ENCODE assay signal across 17 cellular contexts in the genomic region with DNA sequence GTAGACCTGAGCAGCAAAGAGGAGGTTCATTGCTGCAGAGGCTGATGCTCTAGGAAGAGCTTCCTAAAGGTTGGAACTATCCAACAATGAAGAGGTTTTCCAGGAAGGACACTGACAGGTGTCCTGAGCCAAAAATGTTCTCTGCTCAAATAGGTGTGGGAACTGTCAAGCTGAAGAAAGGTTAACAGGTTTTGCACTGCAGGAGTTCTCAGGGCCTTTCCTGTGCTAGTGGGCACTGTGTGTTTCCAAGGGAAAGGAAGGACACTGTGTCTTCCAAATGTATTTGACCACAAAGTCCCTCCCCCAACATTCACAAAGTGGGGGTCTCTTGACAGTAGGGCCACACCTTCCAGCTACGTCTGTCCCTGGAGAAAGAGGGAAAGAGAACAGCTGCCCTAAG. TPM values are rescaled to one million over a fixed set of nuclear protein-coding genes. Genes with fewer than 3 reads are reported as not detected.
DNase-seq lines count a peak whose midpoint lies in the region; ATAC-seq and TF ChIP-seq lines count a peak whose summit lies in the region.
"Had no signal": no experiment of that assay in that cellular context is flagged by ENCODE, and none has a peak within 500 bp of the region (broad histone marks: within the 10 kb centered on the region; RNA-seq: fewer than 3 reads in every experiment).

No MANE protein-coding gene starts in this region.

- H3K4me3 ChIP-seq in left ventricle myocardium inferior (no peak overlapping the region), heart left ventricle (no peak overlapping the region), gastroesophageal sphincter (peak overlapping the region in 1 of 2 donors; percentile 77), skeletal muscle tissue (ENCODE audit: low read length in 3 of 3) (peak overlapping the region in 2 of 3 donors; percentile 42 to 44), body of pancreas (no peak overlapping the region)
- H3K4me3 ChIP-seq: testis had no signal

- DNase-seq in left ventricle myocardium inferior = no peak
- DNase-seq in heart left ventricle = no peak
- DNase-seq in body of pancreas = no peak
- DNase-seq in SW 1271 (lab: John Stamatoyannopoulos, UW) = no peak
- no peak for DNase-seq in iPS-NIHi7 (ENCODE audit: extremely low spot score)
- DNase-seq: 8988T; activated CD4-positive, alpha-beta T cell treated with anti-CD3 and anti-CD28 coated beads, Interleukin-2, amount 10 ng/mL, durations not matched to agents 7 days and 5 days; effector memory CD8-positive, alpha-beta T cell; heart right ventricle; naive thymus-derived CD4-positive, alpha-beta T cell; NCI-H1105 treated with DMSO at 0.1 percent for 48 hours; NCI-H526; stimulated activated CD4-positive, alpha-beta T cell treated with anti-CD3 and anti-CD28 coated beads, Interleukin-4, amount 100 ng/mL, for 24 hours; testis had no signal

- H3K27ac ChIP-seq in left ventricle myocardium inferior (replicated peaks) (peak overlapping the region; percentile 99), heart left ventricle (peak overlapping the region in 1 of 12 donors; percentile 98), gastroesophageal sphincter (peak overlapping the region in 3 of 4 donors; percentile 95 to 100 (median 97)), skeletal muscle tissue (ENCODE audit: low read depth, low read length) (peak overlapping the region; percentile 82), body of pancreas (no peak overlapping the region)
- H3K27ac ChIP-seq: testis had no signal

- no peaks in the 10 kb centered on the region for H3K9me3 ChIP-seq in left ventricle myocardium inferior (replicated peaks)
- no peaks in the 10 kb centered on the region for H3K9me3 ChIP-seq in heart left ventricle
- H3K9me3 ChIP-seq in gastroesophageal sphincter = no peaks in the 10 kb centered on the region
- H3K9me3 ChIP-seq in skeletal muscle tissue (ENCODE audit: control insufficient read depth in 3 of 3, low read length in 3 of 3) = no peaks in the 10 kb centered on the region
- no peaks in the 10 kb centered on the region for H3K9me3 ChIP-seq in body of pancreas
- H3K9me3 ChIP-seq: heart right ventricle, testis had no signal

- H3K4me1 ChIP-seq in left ventricle myocardium inferior = peaks cover 93% of the 10 kb centered on the region
- peaks cover 18 to 85% (median 72%) of the 10 kb centered on the region in 12 donors for H3K4me1 ChIP-seq in heart left ventricle
- H3K4me1 ChIP-seq in gastroesophageal sphincter = peaks cover 0 to 87% (median 67%) of the 10 kb centered on the region in 3 donors
- H3K4me1 ChIP-seq in skeletal muscle tissue (ENCODE audit: control insufficient read depth in 3 of 3, insufficient read depth in 3 of 3, low read length in 3 of 3) = peaks cover 80 to 84% (median 81%) of the 10 kb centered on the region in 3 donors
- H3K4me1 ChIP-seq in body of pancreas = peaks cover 31% of the 10 kb centered on the region

- H3K36me3 ChIP-seq in left ventricle myocardium inferior (peaks cover 5% of the 10 kb centered on the region), heart left ventricle (peaks cover 0 to 16% (median 8%) of the 10 kb centered on the region in 9 donors), gastroesophageal sphincter (peaks cover 0 to 5% of the 10 kb centered on the region in 2 donors), skeletal muscle tissue (ENCODE audit: control insufficient read depth in 3 of 3, insufficient read depth in 3 of 3, low read length in 3 of 3) (peaks cover 3 to 12% (median 6%) of the 10 kb centered on the region in 3 donors), body of pancreas (replicated peaks in 1 of 2; ENCODE audit: insufficient read depth in 1 of 2, low read depth in 2 of 2) (no peaks in the 10 kb centered on the region)

- no peak overlapping the region for H3K9ac ChIP-seq in skeletal muscle tissue (ENCODE audit: low read depth in 1 of 3, low read length in 3 of 3)

- ATAC-seq in heart left ventricle = no peak
- no peak for ATAC-seq in gastroesophageal sphincter
- ATAC-seq in body of pancreas = no peak
- ATAC-seq in HG03460 (IDR thresholded peaks at IDR 0.05; ENCODE audit: unreplicated experiment) = no peak
- ATAC-seq: effector memory CD8-positive, alpha-beta T cell; naive thymus-derived CD4-positive, alpha-beta T cell had no signal

- intact Hi-C loops in left ventricle myocardium inferior (cut with micrococcal nuclease) = no loop called here
- intact Hi-C loops in heart left ventricle (cut with DNase I) = loop anchor here in 5 of 10 donors (5.0 to 10.0 kb wide), 3 partner anchors 34 to 57 kb away; no protein-coding TSS in a partner anchor
- intact Hi-C loops in body of pancreas (cut with DNase I) = no loop called here

- TF ChIP-seq EP300 in gastroesophageal sphincter (IDR thresholded peaks at IDR 0.05) = no peak

- H3K27me3 ChIP-seq in left ventricle myocardium inferior (ENCODE audit: low read depth) (no peaks in the 10 kb centered on the region), heart left ventricle (no peaks in the 10 kb centered on the region), gastroesophageal sphincter (no peaks in the 10 kb centered on the region), skeletal muscle tissue (ENCODE audit: control insufficient read depth in 3 of 3, insufficient read depth in 3 of 3, low read length in 3 of 3) (no peaks in the 10 kb centered on the region), body of pancreas (no peaks in the 10 kb centered on the region)
- H3K27me3 ChIP-seq: heart right ventricle, testis had no signal

- TF ChIP-seq CTCF in left ventricle myocardium inferior (IDR thresholded peaks at IDR 0.05; ENCODE audit: borderline replicate concordance) = no peak
- TF ChIP-seq CTCF in heart left ventricle (IDR thresholded peaks at IDR 0.05) = no peak
- TF ChIP-seq CTCF in gastroesophageal sphincter (IDR thresholded peaks at IDR 0.05) = no peak
- TF ChIP-seq CTCF in body of pancreas (IDR thresholded peaks at IDR 0.05) = no peak

- WGBS in heart left ventricle, 4 donors = 0 to 63% (median 20%) methylated on average over 1 of the region's 1 CpG
- whole genome bisulfite sequencing in gastroesophageal sphincter (ENCODE audit: low coverage in 1 of 2), 2 donors = 0% methylated on average over 1 of the region's 1 CpG; no CpG with 5 or more reads in 1 of the 2 donors
- WGBS in body of pancreas, 2 donors = 62% methylated on average over 1 of the region's 1 CpG; no CpG with 5 or more reads in 1 of the 2 donors

- TF ChIP-seq POLR2A in heart left ventricle (IDR thresholded peaks at IDR 0.05) (no peak), gastroesophageal sphincter (IDR thresholded peaks at IDR 0.05) (no peak), body of pancreas (IDR thresholded peaks at IDR 0.05) (no peak)

RNA-seq across cellular contexts. Expression of gene ZCCHC24, which starts 4.0 kb away (rescaled TPM):
- total RNA-seq in left ventricle myocardium inferior = 47.5 TPM
- total RNA-seq in heart left ventricle = 100 to 1,000 TPM in 1 of 9 donors, 10 to 100 TPM in 8; 44.8 to 122 (median 51.9) TPM
- polyA plus RNA-seq in heart left ventricle = 10 to 100 TPM; 18.7 to 40.7 TPM
- total RNA-seq in gastroesophageal sphincter = 100 to 1,000 TPM in 1 of 4 donors, 10 to 100 TPM in 3; 60.5 to 186 (median 84.1) TPM
- 20.9 TPM for total RNA-seq in skeletal muscle tissue
- 10 to 100 TPM; 14.0 to 19.8 TPM for total RNA-seq in body of pancreas

Comparison
In these comparisons a context has a peak if more than half of its experiments do, and no peak if none do; other contexts are left out.
1. H3K27ac ChIP-seq: peak in left ventricle myocardium inferior (single experiment), gastroesophageal sphincter (3 of 4) and skeletal muscle tissue (single experiment); none in body of pancreas (0 of 4).
2. H3K4me3 ChIP-seq: peak in skeletal muscle tissue (2 of 3); none in left ventricle myocardium inferior (single experiment), heart left ventricle (0 of 12) and body of pancreas (0 of 2).